17 cellular contexts compared by ENCODE assay signal in the genomic region with DNA sequence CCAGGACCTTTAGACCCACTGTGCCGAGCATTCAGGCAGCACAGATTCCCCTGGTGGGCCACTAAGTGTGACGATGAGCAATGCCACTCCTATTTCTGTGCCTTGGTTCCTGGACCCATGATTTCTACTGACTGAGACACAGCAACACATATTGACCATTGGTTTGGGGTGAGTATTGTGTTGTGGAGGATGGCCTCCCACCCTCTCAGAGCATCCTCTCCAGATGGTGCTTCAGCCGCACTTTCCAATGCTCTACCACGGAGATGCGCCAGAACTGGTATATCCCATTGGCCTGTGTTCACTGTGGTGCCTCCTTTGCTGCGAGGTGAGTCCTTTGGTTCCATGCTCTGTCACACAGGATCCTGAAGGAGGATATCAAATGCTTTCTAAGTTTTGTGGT. TPM values are rescaled to one million over a fixed set of nuclear protein-coding genes. Genes with fewer than 3 reads are reported as not detected.
DNase-seq lines count a peak whose midpoint lies in the region; ATAC-seq lines count a peak whose summit lies in the region.
"Had no signal": no experiment of that assay in that cellular context is flagged by ENCODE, and none has a peak within 500 bp of the region (broad histone marks: within the 10 kb centered on the region; RNA-seq: fewer than 3 reads in every experiment).

No MANE protein-coding gene starts in this region.

- H3K27ac Mint-ChIP-seq in T-cell, result no peak overlapping the region
- H3K27ac Mint-ChIP-seq: B cell; CD4-positive, alpha-beta T cell; CD8-positive, alpha-beta T cell had no signal

- DNase-seq in activated CD8-positive, alpha-beta memory T cell treated with anti-CD3 and anti-CD28 coated beads for 24 hours, result peak; percentile 33
- DNase-seq in activated CD8-positive, alpha-beta memory T cell treated with anti-CD3 and anti-CD28 coated beads, Interleukin-2, amount 50 U/mL, for 48 hours, result no peak
- DNase-seq in activated effector memory CD4-positive, alpha-beta T cell treated with anti-CD3 and anti-CD28 coated beads, Interleukin-2, amount 50 U/mL, for 16 hours, result peak; percentile 25
- DNase-seq in activated effector memory CD4-positive, alpha-beta T cell treated with Interleukin-2 at 50 U/mL for 16 hours, result no peak
- peak; percentile 12 for DNase-seq in stimulated activated CD8-positive, alpha-beta memory T cell treated with anti-CD3 and anti-CD28 coated beads, Interleukin-4, amount 100 ng/mL, for 48 hours
- no peak for DNase-seq in T-cell
- DNase-seq: AML-193; Caco-2; Calu3; CD4-positive, alpha-beta T cell; DMS79 treated with DMSO at 0.1 percent for 48 hours; GF-D8 had no signal

- peaks cover 24 to 31% (median 26%) of the 10 kb centered on the region in 3 donors for H3K4me1 Mint-ChIP-seq in T-cell

- CTCF ChIA-PET in T-cell (lab: Charles Lee), result no interaction called here

- ATAC-seq in GM18520 (IDR thresholded peaks at IDR 0.05; ENCODE audit: unreplicated experiment), result no peak
- no peak for ATAC-seq in T-cell (replicated peaks in 1 of 4)
- ATAC-seq: A549; CD8-positive, alpha-beta T cell had no signal

- no peak overlapping the region for H3K4me3 Mint-ChIP-seq in T-cell
- H3K4me3 Mint-ChIP-seq: B cell; CD4-positive, alpha-beta T cell; CD8-positive, alpha-beta T cell had no signal

- POLR2A ChIA-PET in T-cell (lab: Charles Lee), result no interaction called here

- H3K36me3 Mint-ChIP-seq in T-cell, result no peaks in the 10 kb centered on the region
- H3K36me3 Mint-ChIP-seq: CD8-positive, alpha-beta T cell had no signal

- H3K9me3 Mint-ChIP-seq in T-cell, result no peaks in the 10 kb centered on the region
- H3K9me3 Mint-ChIP-seq: CD4-positive, alpha-beta T cell; CD8-positive, alpha-beta T cell had no signal

- no peaks in the 10 kb centered on the region for H3K27me3 Mint-ChIP-seq in T-cell
- H3K27me3 Mint-ChIP-seq: B cell; CD4-positive, alpha-beta T cell had no signal

RNA-seq across cellular contexts. Expression of a gene that starts 10.1 kb away (rescaled TPM):
- 1 to 10 TPM in 1 of 5 donors, under 1 TPM in 4; 0.14 to 1.4 (median 0.46) TPM for total RNA-seq in T-cell
- total RNA-seq: A172, B cell, Caco-2, Calu3 had no signal

RNA-seq across cellular contexts. Expression of a gene that starts 32.3 kb away (rescaled TPM):
- total RNA-seq in T-cell, result not detected
- total RNA-seq: A172; B cell; Caco-2; Calu3; CD4-positive, alpha-beta T cell; CD8-positive, alpha-beta T cell had no signal

RNA-seq across cellular contexts. Expression of a gene that starts 58.2 kb away (rescaled TPM):
- not detected for total RNA-seq in T-cell
- total RNA-seq: A172; B cell; Caco-2; Calu3; CD4-positive, alpha-beta T cell; CD8-positive, alpha-beta T cell had no signal

Comparison
In these comparisons a context has a peak if more than half of its experiments do, and no peak if none do; other contexts are left out.
1. DNase-seq: peak in activated CD8-positive, alpha-beta memory T cell treated with anti-CD3 and anti-CD28 coated beads for 24 hours (single experiment), activated effector memory CD4-positive, alpha-beta T cell treated with anti-CD3 and anti-CD28 coated beads, Interleukin-2, amount 50 U/mL, for 16 hours (single experiment) and stimulated activated CD8-positive, alpha-beta memory T cell treated with anti-CD3 and anti-CD28 coated beads, Interleukin-4, amount 100 ng/mL, for 48 hours (single experiment); none in activated CD8-positive, alpha-beta memory T cell treated with anti-CD3 and anti-CD28 coated beads, Interleukin-2, amount 50 U/mL, for 48 hours (single experiment), activated effector memory CD4-positive, alpha-beta T cell treated with Interleukin-2 at 50 U/mL for 16 hours (single experiment) and T-cell (0 of 34).